In the genomic region with DNA sequence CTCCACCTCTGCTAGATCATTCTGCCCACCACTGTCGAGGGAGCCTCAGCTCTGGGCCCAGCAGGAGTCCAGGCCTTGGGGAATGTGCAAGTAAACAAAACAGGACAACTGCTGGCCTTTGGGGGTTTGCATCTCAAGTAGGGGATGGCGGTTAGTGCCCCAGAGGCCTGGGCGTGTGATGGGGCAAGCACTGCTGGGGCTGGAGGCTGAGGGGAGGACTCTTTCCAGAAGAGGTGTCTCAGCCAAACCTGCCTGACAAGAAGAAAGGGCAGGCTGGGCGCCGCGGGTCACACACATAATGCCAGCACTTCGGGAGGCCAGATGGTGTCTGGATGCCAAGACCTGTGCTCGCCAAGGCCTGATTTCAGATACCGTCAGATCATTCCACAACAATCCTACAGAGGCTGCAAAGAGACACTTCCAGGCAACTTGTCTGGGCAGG, we compare ENCODE assay signal across 12 cellular contexts. TPM values are rescaled to one million over a fixed set of nuclear protein-coding genes. Genes with fewer than 3 reads are reported as not detected.
DNase-seq lines count a peak whose midpoint lies in the region; ATAC-seq, FAIRE-seq and TF ChIP-seq lines count a peak whose summit lies in the region.
"Had no signal": no experiment of that assay in that cellular context is flagged by ENCODE, and none has a peak within 500 bp of the region (broad histone marks: within the 10 kb centered on the region; RNA-seq: fewer than 3 reads in every experiment).

No MANE protein-coding gene starts in this region.

- POLR2A ChIA-PET in activated B cell treated with CpG ODN at 0.5 μM for 24 hours (lab: Charles Lee) = interaction anchor here (0.6 to 4.5 kb wide), 5 partner anchors 9 to 644 kb away, joined by 3 to 32 read pairs (median 3); a partner anchor contains a TSS

- no peak for TF ChIP-seq CTCF in activated B cell treated with CpG ODN at 0.5 μM for 24 hours (IDR thresholded peaks at IDR 0.05)
- no peak for TF ChIP-seq CTCF in right atrium auricular region (IDR thresholded peaks at IDR 0.05)

- no peaks in the 10 kb centered on the region for H3K9me3 Mint-ChIP-seq in activated B cell treated with CpG ODN at 0.5 μM for 24 hours
- H3K9me3 Mint-ChIP-seq: naive thymus-derived CD8-positive, alpha-beta T cell had no signal

- H3K4me3 ChIP-seq in right atrium auricular region = no peak overlapping the region
- H3K4me3 ChIP-seq: A549 had no signal

- peak overlapping the region; percentile 46 for H3K27ac Mint-ChIP-seq in activated B cell treated with CpG ODN at 0.5 μM for 24 hours

- H3K4me1 ChIP-seq in right atrium auricular region = peaks cover 0 to 48% of the 10 kb centered on the region in 2 donors
- H3K4me1 ChIP-seq: A549 had no signal

- H3K9me3 ChIP-seq in right atrium auricular region = no peaks in the 10 kb centered on the region
- H3K9me3 ChIP-seq: A549 had no signal

- DNase-seq in NCI-H2196 (lab: John Stamatoyannopoulos, UW; ENCODE audit: unreplicated experiment) (peak; percentile 32), NCI-H2196 treated with DMSO at 0.1 percent for 48 hours (lab: John Stamatoyannopoulos, UW; ENCODE audit: unreplicated experiment) (no peak), activated B cell treated with CpG ODN at 0.5 μM for 24 hours (no peak), right atrium auricular region (ENCODE audit: low spot score) (peak; percentile 72), substantia nigra (lab: John Stamatoyannopoulos, UW) (peak in 8 of 49 donors; percentile 14 to 61 (median 39)), HTR-8/SVneo (ENCODE audit: insufficient read length, low spot score) (no peak), GM19240 (ENCODE audit: insufficient read length, low spot score) (no peak)
- DNase-seq: activated naive CD4-positive, alpha-beta T cell had no signal

- no peaks in the 10 kb centered on the region for H3K27me3 Mint-ChIP-seq in activated B cell treated with CpG ODN at 0.5 μM for 24 hours

- ATAC-seq in activated B cell treated with CpG ODN at 0.5 μM for 24 hours (ENCODE audit: low read depth) (no peak), GM19452 (IDR thresholded peaks at IDR 0.05; ENCODE audit: unreplicated experiment) (no peak)
- ATAC-seq: A549 had no signal

- peaks cover 60% of the 10 kb centered on the region for H3K4me1 Mint-ChIP-seq in activated B cell treated with CpG ODN at 0.5 μM for 24 hours

- no peak for FAIRE-seq in HTR-8/SVneo (lab: Jason Lieb, UNC)
- FAIRE-seq: A549, TTC549 had no signal

- intact Hi-C loops in activated B cell treated with CpG ODN at 0.5 μM for 24 hours (cut with micrococcal nuclease) = no loop called here

- peak overlapping the region; percentile 81 to 89 for H3K27ac ChIP-seq in right atrium auricular region
- H3K27ac ChIP-seq in substantia nigra (ENCODE audit: low read depth, low read length, poor library complexity, severe bottlenecking) = peak overlapping the region; percentile 43
- H3K27ac ChIP-seq: A549 had no signal

- H3K27me3 ChIP-seq in right atrium auricular region = no peaks in the 10 kb centered on the region

- peaks cover 5% of the 10 kb centered on the region for H3K36me3 ChIP-seq in right atrium auricular region

- peaks cover 20% of the 10 kb centered on the region for H3K36me3 Mint-ChIP-seq in activated B cell treated with CpG ODN at 0.5 μM for 24 hours (ENCODE audit: low read depth)

- peak overlapping the region; percentile 38 for H3K4me3 Mint-ChIP-seq in activated B cell treated with CpG ODN at 0.5 μM for 24 hours
- H3K4me3 Mint-ChIP-seq: naive thymus-derived CD8-positive, alpha-beta T cell had no signal

- CTCF ChIA-PET in activated B cell treated with CpG ODN at 0.5 μM for 24 hours (lab: Charles Lee) = interaction anchor here (1.0 kb wide), 1 partner anchor 54 kb away, joined by 4 read pairs; no protein-coding TSS in a partner anchor

RNA-seq across cellular contexts. Expression of a gene that starts 8.6 kb away (rescaled TPM):
- total RNA-seq in activated B cell treated with CpG ODN at 0.5 μM for 24 hours (36.0 and 37.4 TPM in 2 replicates), right atrium auricular region (100 to 1,000 TPM; 157 to 158 TPM)

Comparison
In these comparisons a context has a peak if more than half of its experiments do, and no peak if none do; other contexts are left out.
1. DNase-seq: peak in NCI-H2196 (single experiment) and right atrium auricular region (single experiment); none in NCI-H2196 treated with DMSO at 0.1 percent for 48 hours (single experiment), activated B cell treated with CpG ODN at 0.5 μM for 24 hours (single experiment), HTR-8/SVneo (single experiment) and GM19240 (single experiment).